18 cellular contexts compared by ENCODE assay signal in the genomic region with DNA sequence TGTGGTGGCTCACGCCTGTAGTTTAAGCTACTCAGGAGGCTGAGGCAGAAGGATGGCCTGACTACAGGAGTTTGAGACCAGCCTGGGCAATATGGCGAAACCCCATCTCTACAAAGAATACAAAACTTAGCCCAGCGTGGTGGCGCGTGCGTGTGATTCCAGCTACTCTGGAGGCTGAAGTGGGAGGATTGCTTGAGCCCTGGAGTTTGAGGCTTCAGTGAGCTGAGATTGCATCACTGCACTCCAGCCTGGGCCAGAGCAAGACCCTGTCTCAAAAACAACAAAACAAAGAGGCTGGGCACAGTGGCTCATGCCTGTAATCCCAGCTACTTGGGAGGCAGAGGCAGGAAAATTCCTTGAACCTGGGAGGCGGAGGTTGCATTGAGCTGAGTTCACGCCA. TPM values are rescaled to one million over a fixed set of nuclear protein-coding genes. Genes with fewer than 3 reads are reported as not detected.
DNase-seq lines count a peak whose midpoint lies in the region; FAIRE-seq and TF ChIP-seq lines count a peak whose summit lies in the region.
"Had no signal": no experiment of that assay in that cellular context is flagged by ENCODE, and none has a peak within 500 bp of the region (broad histone marks: within the 10 kb centered on the region; RNA-seq: fewer than 3 reads in every experiment).

No MANE protein-coding gene starts in this region.

- peaks cover 9% of the 10 kb centered on the region for H3K4me1 ChIP-seq in HEK293 (ENCODE audit: control insufficient read depth, insufficient read depth, low read length)
- H3K4me1 ChIP-seq in H1 (replicated peaks in 1 of 4; ENCODE audit: control insufficient read depth in 3 of 4, insufficient read depth in 4 of 4, low read length in 3 of 4) = peaks cover 0 to 10% (median 5%) of the 10 kb centered on the region in 4 experiments; a peak in 5 of 7 replicates
- peaks cover 40 to 48% of the 10 kb centered on the region in 2 experiments for H3K4me1 ChIP-seq in neutrophil (ENCODE audit: control insufficient read depth in 1 of 2, insufficient read depth in 1 of 2, low read depth in 1 of 2, low read length in 1 of 2)

- DNase-seq in RWPE1 (ENCODE audit: low spot score) (no peak), H1 (ENCODE audit: low read depth in 1 of 2, low spot score in 2 of 2) (no peak), GM10248 (ENCODE audit: extremely low spot score) (no peak), germinal center (ENCODE audit: low spot score) (no peak)
- DNase-seq in stimulated activated naive CD4-positive, alpha-beta T cell (lab: John Stamatoyannopoulos, UW) = no peak
- DNase-seq: C1 segment of cervical spinal cord; DMS79; KBM-7; NCI-H1694 treated with DMSO at 0.1 percent for 48 hours; NCI-H748 treated with DMSO at 0.1 percent for 48 hours; NK-92 treated with Interleukin-12 subunit alpha and Interleukin-12 subunit beta, amount 100 ng/mL, for 24 hours had no signal

- 94% methylated on average over 8 of the region's 8 CpGs; no CpG with 5 or more reads in 1 of the 2 experiments for WGBS in H1 (ENCODE audit: extremely low coverage in 1 of 2, insufficient coverage in 1 of 2, insufficient read length in 1 of 2, insufficient replicate concordance in 2 of 2, low coverage in 1 of 2, low lambda C conversion rate in 2 of 2, missing lambda C conversion rate in 1 of 2), 2 experiments

- H3K56ac ChIP-seq in H1 (replicated peaks; ENCODE audit: insufficient read length, low read depth, low read length) = no peak overlapping the region

- TF ChIP-seq EP300 in H1 (IDR thresholded peaks at IDR 0.05; ENCODE audit: borderline replicate concordance in 1 of 2, low read depth in 2 of 2, low read length in 2 of 2) = no peak

- H3K27me3 ChIP-seq in H1 (replicated peaks in 1 of 4; ENCODE audit: control insufficient read depth in 3 of 4, extremely low read depth in 1 of 4, insufficient read depth in 3 of 4, low read length in 3 of 4) (no peaks in the 10 kb centered on the region; a peak in 1 of 7 replicates), neutrophil (no peaks in the 10 kb centered on the region)

- no peak overlapping the region for H3K4me3 ChIP-seq in HEK293 (ENCODE audit: low read depth, low read length)
- H3K4me3 ChIP-seq in H1 (ENCODE audit: extremely low read depth in 1 of 4, insufficient read depth in 2 of 4, low read depth in 3 of 4, low read length in 4 of 4) = no peak overlapping the region
- H3K4me3 ChIP-seq in neutrophil (ENCODE audit: low read depth in 1 of 2, low read length in 1 of 2) = no peak overlapping the region
- H3K4me3 ChIP-seq: HAP-1 had no signal

- no peaks in the 10 kb centered on the region; the same call in 1 of the 2 replicates for H3K79me1 ChIP-seq in H1 (ENCODE audit: low read depth, low read length)

- CTCF ChIA-PET in HEK293 (lab: Yijun Ruan, JAX) (no interaction called here), RWPE1 (lab: Yijun Ruan, JAX) (no interaction called here), H1 (lab: Charles Lee; ENCODE audit: partially characterized antibody) (interaction anchor here (1.1 to 1.6 kb wide), 2 partner anchors 16 to 31 kb away, joined by 3 to 5 read pairs; no protein-coding TSS in a partner anchor), GM10248 (lab: Yijun Ruan, JAX) (interaction anchor here (1.6 kb wide), 1 partner anchor 21 kb away, joined by 4 read pairs; no protein-coding TSS in a partner anchor)

- H3K79me2 ChIP-seq in H1 (ENCODE audit: control insufficient read depth in 1 of 2, insufficient read depth in 2 of 2, low read length in 2 of 2) = no peaks in the 10 kb centered on the region

- H4K20me1 ChIP-seq in H1 (replicated peaks in 1 of 2; ENCODE audit: control insufficient read depth in 1 of 2, insufficient read depth in 2 of 2, low read length in 2 of 2) = peaks cover 0 to 9% of the 10 kb centered on the region in 2 experiments

- FAIRE-seq in H1 (lab: Jason Lieb, UNC) = no peak
- FAIRE-seq: D721Med had no signal

- POLR2A ChIA-PET in HEK293 (lab: Yijun Ruan, JAX) (interaction anchor here (0.9 to 4.5 kb wide), 3 partner anchors 12 to 18 kb away, joined by 3 to 44 read pairs (median 4); no protein-coding TSS in a partner anchor), RWPE1 (lab: Yijun Ruan, JAX; ENCODE audit: low non-redundant PET) (no interaction called here), H1 (lab: Charles Lee; ENCODE audit: partially characterized antibody) (interaction anchor here (0.6 to 5.0 kb wide), 3 partner anchors 11 to 71 kb away, joined by 3 to 30 read pairs (median 3); no protein-coding TSS in a partner anchor), GM10248 (lab: Yijun Ruan, JAX) (interaction anchor here (0.6 kb wide), 1 partner anchor 236 kb away, joined by 7 read pairs; no protein-coding TSS in a partner anchor)

- no peak overlapping the region for H3K18ac ChIP-seq in H1 (ENCODE audit: extremely low read depth, low read length)

- no peak overlapping the region for H3K9ac ChIP-seq in H1 (replicated peaks in 1 of 4; ENCODE audit: extremely low read depth in 1 of 4, low read depth in 3 of 4, low read length in 3 of 4)

- no peak overlapping the region for H3K14ac ChIP-seq in H1 (ENCODE audit: insufficient read length)

- H3K9me3 ChIP-seq in HEK293 (ENCODE audit: control insufficient read depth, insufficient read depth, low read depth, low read length) = no peaks in the 10 kb centered on the region
- H3K9me3 ChIP-seq in H1 (ENCODE audit: insufficient read depth in 2 of 2, low read depth in 1 of 2, low read length in 1 of 2) = no peaks in the 10 kb centered on the region
- no peaks in the 10 kb centered on the region for H3K9me3 ChIP-seq in neutrophil
- H3K9me3 ChIP-seq: HAP-1 had no signal

- no peak overlapping the region for H2BK15ac ChIP-seq in H1 (ENCODE audit: low read length)

- H2AK5ac ChIP-seq in H1 (ENCODE audit: low read depth, low read length) = no peak overlapping the region

- no peak overlapping the region for H2AFZ ChIP-seq in H1 (ENCODE audit: low read length)

- no peak overlapping the region for H2BK12ac ChIP-seq in H1 (ENCODE audit: low read depth, low read length)

- no peaks in the 10 kb centered on the region for H3K23me2 ChIP-seq in H1 (ENCODE audit: low read depth, low read length)

- H3K4ac ChIP-seq in H1 (replicated peaks; ENCODE audit: insufficient read length, low read depth, low read length) = no peak overlapping the region

- H2BK120ac ChIP-seq in H1 (replicated peaks; ENCODE audit: low read depth, low read length) = no peak overlapping the region

- no peak overlapping the region for H3K27ac ChIP-seq in HEK293 (ENCODE audit: extremely low read depth, low read depth, low read length)
- H3K27ac ChIP-seq in RWPE1 = peak overlapping the region; percentile 100
- no peak overlapping the region for H3K27ac ChIP-seq in H1 (ENCODE audit: low read depth, low read length)
- H3K27ac ChIP-seq in neutrophil = peak overlapping the region; percentile 97

- TF ChIP-seq CTCF in HEK293 (tag by site-specific recombination; IDR thresholded peaks at IDR 0.05) (no peak), RWPE1 (conservative IDR thresholded peaks at IDR 0.05; ENCODE audit: low read depth) (no peak), H1 (IDR thresholded peaks at IDR 0.05; ENCODE audit: control extremely low read depth in 1 of 3, insufficient read depth in 1 of 3, low read depth in 1 of 3, low read length in 3 of 3) (no peak), neutrophil (IDR thresholded peaks at IDR 0.05) (no peak), GM10248 (IDR thresholded peaks at IDR 0.05; ENCODE audit: control extremely low read depth, extremely low read depth, low read depth, missing control alignments) (no peak)

- H3K23ac ChIP-seq in H1 (ENCODE audit: insufficient read length) = no peak overlapping the region

- no peak overlapping the region for H2BK20ac ChIP-seq in H1 (ENCODE audit: low read length)

- H4K91ac ChIP-seq in H1 (replicated peaks; ENCODE audit: insufficient read length, low read length) = no peak overlapping the region

- no peak overlapping the region for H4K8ac ChIP-seq in H1 (ENCODE audit: extremely low read depth, insufficient read depth, low read length)

- no peak overlapping the region for H4K5ac ChIP-seq in H1 (ENCODE audit: insufficient read length, low read depth, low read length)

- no peak for TF ChIP-seq RAD21 in H1 (IDR thresholded peaks at IDR 0.05 in 1 of 2, conservative IDR thresholded peaks at IDR 0.05 in 1 of 2; ENCODE audit: low read depth in 2 of 2, low read length in 2 of 2)

- no peak overlapping the region for H3K4me2 ChIP-seq in H1 (ENCODE audit: insufficient read depth in 1 of 2, low read depth in 2 of 2, low read length in 2 of 2)

- no peak overlapping the region for H2BK5ac ChIP-seq in H1 (ENCODE audit: low read depth, low read length)

- no peak for TF ChIP-seq POLR2A in H1 (IDR thresholded peaks at IDR 0.05; ENCODE audit: control extremely low read depth in 1 of 2, low read depth in 2 of 2, low read length in 2 of 2)

- H3K36me3 ChIP-seq in HEK293 (ENCODE audit: control insufficient read depth in 2 of 2, insufficient read depth in 1 of 2, low read length in 2 of 2) = peaks cover 0 to 4% of the 10 kb centered on the region in 2 experiments; a peak in 1 of 3 replicates
- no peaks in the 10 kb centered on the region; a peak in 1 of 8 replicates for H3K36me3 ChIP-seq in H1 (ENCODE audit: control insufficient read depth in 2 of 4, insufficient read depth in 4 of 4, low read length in 3 of 4)
- H3K36me3 ChIP-seq in neutrophil = peaks cover 7% of the 10 kb centered on the region
- H3K36me3 ChIP-seq: HAP-1 had no signal

RNA-seq across cellular contexts. Expression of a gene that starts 7.0 kb away (rescaled TPM):
- 103 and 107 TPM in 2 replicates for total RNA-seq in H1 (2021; fragmentation: NEBNext Ultra II Directional; extraction: Animal tissue kit (Norgen Biotek cat#: 25700))
- 73.5 and 114 TPM in 2 replicates for polyA plus RNA-seq in H1 (2011; rRNA removed)
- polyA plus RNA-seq in H1 (2011; cell fraction: cytosol; rRNA removed) = 90.3 TPM
- 219 TPM for polyA plus RNA-seq in H1 (2011; cell fraction: nucleus; rRNA removed)
- 88.4 to 98.7 TPM (median 95.5 TPM) in 4 replicates for polyA plus RNA-seq in H1 (2012, experiment 1 of 2)
- 70.5 TPM for polyA plus RNA-seq in H1 (2012, experiment 2 of 2)
- polyA plus RNA-seq in H1 (2013, experiment 1 of 2) = 70.2 TPM
- 70.1 TPM for polyA plus RNA-seq in H1 (2013, experiment 2 of 2)
- polyA minus RNA-seq in H1 (2011; rRNA and poly(A)+ RNA removed) = 71.2 and 71.6 TPM in 2 replicates
- polyA minus RNA-seq in H1 (2011; cell fraction: cytosol; rRNA and poly(A)+ RNA removed) = 31.2 TPM
- polyA minus RNA-seq in H1 (2011; cell fraction: nucleus; rRNA and poly(A)+ RNA removed) = 60.9 TPM

RNA-seq across cellular contexts. Expression of a gene that starts 36.9 kb away (rescaled TPM):
- total RNA-seq in H1 (2021; fragmentation: NEBNext Ultra II Directional; extraction: Animal tissue kit (Norgen Biotek cat#: 25700)) = 0.86 and 1.3 TPM in 2 replicates
- 0.83 and 1.8 TPM in 2 replicates for polyA plus RNA-seq in H1 (2011; rRNA removed)
- 0.90 TPM for polyA plus RNA-seq in H1 (2011; cell fraction: cytosol; rRNA removed)
- 1.3 TPM for polyA plus RNA-seq in H1 (2011; cell fraction: nucleus; rRNA removed)
- polyA plus RNA-seq in H1 (2012, experiment 1 of 2) = 0.37 to 2.0 TPM (median 1.2 TPM) in 4 replicates
- polyA plus RNA-seq in H1 (2012, experiment 2 of 2) = 0.37 TPM
- polyA plus RNA-seq in H1 (2013, experiment 1 of 2) = 1.7 TPM
- 1.9 TPM for polyA plus RNA-seq in H1 (2013, experiment 2 of 2)
- 0.12 TPM in 1 of 2 replicates, not detected in the other for polyA minus RNA-seq in H1 (2011; rRNA and poly(A)+ RNA removed)
- not detected for polyA minus RNA-seq in H1 (2011; cell fraction: cytosol; rRNA and poly(A)+ RNA removed)
- polyA minus RNA-seq in H1 (2011; cell fraction: nucleus; rRNA and poly(A)+ RNA removed) = 0.50 TPM
- total RNA-seq: A673, NCI-H460, RPMI7951 had no signal

RNA-seq across cellular contexts. Expression of a gene that starts 51.7 kb away (rescaled TPM):
- 3.6 and 3.8 TPM in 2 replicates for total RNA-seq in H1 (2021; fragmentation: NEBNext Ultra II Directional; extraction: Animal tissue kit (Norgen Biotek cat#: 25700))
- 8.7 and 12.2 TPM in 2 replicates for polyA plus RNA-seq in H1 (2011; rRNA removed)
- 10.9 TPM for polyA plus RNA-seq in H1 (2011; cell fraction: cytosol; rRNA removed)
- 11.1 TPM for polyA plus RNA-seq in H1 (2011; cell fraction: nucleus; rRNA removed)
- 4.4 to 12.8 TPM (median 9.7 TPM) in 4 replicates for polyA plus RNA-seq in H1 (2012, experiment 1 of 2)
- polyA plus RNA-seq in H1 (2012, experiment 2 of 2) = 4.5 TPM
- polyA plus RNA-seq in H1 (2013, experiment 1 of 2) = 15.4 TPM
- polyA plus RNA-seq in H1 (2013, experiment 2 of 2) = 12.6 TPM
- 5.7 and 10.2 TPM in 2 replicates for polyA minus RNA-seq in H1 (2011; rRNA and poly(A)+ RNA removed)
- polyA minus RNA-seq in H1 (2011; cell fraction: cytosol; rRNA and poly(A)+ RNA removed) = 18.5 TPM
- 9.7 TPM for polyA minus RNA-seq in H1 (2011; cell fraction: nucleus; rRNA and poly(A)+ RNA removed)

RNA-seq across cellular contexts. Expression of a gene that starts 53.0 kb away (rescaled TPM):
- 0.20 and 0.57 TPM in 2 replicates for total RNA-seq in H1 (2021; fragmentation: NEBNext Ultra II Directional; extraction: Animal tissue kit (Norgen Biotek cat#: 25700))
- polyA plus RNA-seq in H1 (2011; rRNA removed) = 0.46 and 0.65 TPM in 2 replicates
- 0.69 TPM for polyA plus RNA-seq in H1 (2011; cell fraction: cytosol; rRNA removed)
- 0.36 TPM for polyA plus RNA-seq in H1 (2011; cell fraction: nucleus; rRNA removed)
- 0.42 to 0.99 TPM (median 0.48 TPM) in 3 of 4 replicates, not detected in the other for polyA plus RNA-seq in H1 (2012, experiment 1 of 2)
- 0.29 TPM for polyA plus RNA-seq in H1 (2012, experiment 2 of 2)
- 0.14 TPM for polyA plus RNA-seq in H1 (2013, experiment 1 of 2)
- polyA plus RNA-seq in H1 (2013, experiment 2 of 2) = 0.20 TPM
- polyA minus RNA-seq in H1 (2011; rRNA and poly(A)+ RNA removed) = 0.35 and 0.68 TPM in 2 replicates
- polyA minus RNA-seq in H1 (2011; cell fraction: cytosol; rRNA and poly(A)+ RNA removed) = not detected
- polyA minus RNA-seq in H1 (2011; cell fraction: nucleus; rRNA and poly(A)+ RNA removed) = not detected

Comparison
In these comparisons a context has a peak if more than half of its experiments do, and no peak if none do; other contexts are left out.
1. H3K27ac ChIP-seq: peak in RWPE1 (single experiment) and neutrophil (single experiment); none in HEK293 (single experiment) and H1 (single experiment).
2. CTCF ChIA-PET loops: an anchor here in H1 (1.1 to 1.6 kb wide) and GM10248 (1.6 kb wide); none called in HEK293 and RWPE1.